In the genomic region with DNA sequence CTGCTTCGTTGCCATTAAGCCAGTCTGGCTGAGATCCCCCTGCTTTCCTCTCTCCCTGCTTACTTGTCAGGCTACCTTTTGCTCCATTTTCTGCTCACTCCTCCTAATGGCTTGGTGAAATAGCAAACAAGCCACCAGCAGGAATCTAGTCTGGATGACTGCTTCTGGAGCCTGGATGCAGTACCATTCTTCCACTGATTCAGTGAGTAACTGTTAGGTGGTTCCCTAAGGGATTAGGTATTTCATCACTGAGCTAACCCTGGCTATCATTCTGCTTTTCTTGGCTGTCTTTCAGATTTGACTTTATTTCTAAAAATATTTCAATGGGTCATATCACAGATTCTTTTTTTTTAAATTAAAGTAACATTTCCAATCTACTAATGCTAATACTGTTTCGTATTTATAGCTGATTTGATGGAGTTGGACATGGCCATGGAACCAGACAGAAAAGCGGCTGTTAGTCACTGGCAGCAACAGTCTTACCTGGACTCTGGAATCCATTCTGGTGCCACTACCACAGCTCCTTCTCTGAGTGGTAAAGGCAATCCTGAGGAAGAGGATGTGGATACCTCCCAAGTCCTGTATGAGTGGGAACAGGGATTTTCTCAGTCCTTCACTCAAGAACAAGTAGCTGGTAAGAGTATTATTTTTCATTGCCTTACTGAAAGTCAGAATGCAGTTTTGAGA, we compare ENCODE assay signal across 11 cellular contexts. TPM values are rescaled to one million over a fixed set of nuclear protein-coding genes. Genes with fewer than 3 reads are reported as not detected.
DNase-seq lines count a peak whose midpoint lies in the region; ATAC-seq and TF ChIP-seq lines count a peak whose summit lies in the region.
"Had no signal": no experiment of that assay in that cellular context is flagged by ENCODE, and none has a peak within 500 bp of the region (broad histone marks: within the 10 kb centered on the region; RNA-seq: fewer than 3 reads in every experiment).

No MANE protein-coding gene starts in this region.

- no peak for TF ChIP-seq POLR2A in adrenal gland (IDR thresholded peaks at IDR 0.05)

- intact Hi-C loops in adrenal gland (cut with DNase I) (no loop called here), sciatic nerve (cut with DNase I) (no loop called here)

- DNase-seq in GOT3 (lab: John Stamatoyannopoulos, UW): peak; percentile 15
- peak in 4 of 7 donors; percentile 35 to 43 (median 38) for DNase-seq in adrenal gland
- DNase-seq in foreskin fibroblast: peak; percentile 81 to 90
- no peak for DNase-seq in sciatic nerve (ENCODE audit: low spot score)
- no peak for DNase-seq in activated CD4-positive, CD25-positive, alpha-beta regulatory T cell (lab: John Stamatoyannopoulos, UW)
- no peak for DNase-seq in iPS-NIHi11 (ENCODE audit: low spot score)
- DNase-seq in stimulated activated CD4-positive, alpha-beta T cell treated with anti-CD3 and anti-CD28 coated beads, Interleukin-4, amount 100 ng/mL, for 1 hour: no peak
- DNase-seq: dorsolateral prefrontal cortex, substantia nigra, SW 1271 had no signal

- H3K27ac ChIP-seq in adrenal gland: peak overlapping the region in 2 of 5 donors; percentile 50 to 58

- peaks cover 9 to 50% of the 10 kb centered on the region in 2 donors for H3K4me1 ChIP-seq in adrenal gland (replicated peaks in 1 of 2)

- ATAC-seq in sciatic nerve: peak; percentile 98
- ATAC-seq in HG03039 (IDR thresholded peaks at IDR 0.05; ENCODE audit: unreplicated experiment): no peak

- H3K9me3 ChIP-seq in adrenal gland (replicated peaks in 1 of 3): no peaks in the 10 kb centered on the region

- H3K27me3 ChIP-seq in adrenal gland: no peaks in the 10 kb centered on the region
- H3K27me3 ChIP-seq: dorsolateral prefrontal cortex had no signal

- H3K4me3 ChIP-seq in adrenal gland (no peak overlapping the region), foreskin fibroblast (ENCODE audit: low read depth in 1 of 2, low read length in 2 of 2) (no peak overlapping the region)
- H3K4me3 ChIP-seq: dorsolateral prefrontal cortex had no signal

- peaks cover 0 to 39% of the 10 kb centered on the region in 2 donors for H3K36me3 ChIP-seq in adrenal gland (replicated peaks in 1 of 2)

- TF ChIP-seq CTCF in adrenal gland (IDR thresholded peaks at IDR 0.05): peak in 2 of 6 experiments; percentile 21 to 43
- no peak for TF ChIP-seq CTCF in foreskin fibroblast (IDR thresholded peaks at IDR 0.05; ENCODE audit: low read depth, low read length)

- WGBS in adrenal gland, 4 donors: 66 to 85% (median 75%) methylated on average over 3 of the region's 3 CpGs

RNA-seq across cellular contexts. Expression of a gene that starts 25.0 kb away (rescaled TPM):
- total RNA-seq in adrenal gland (100 to 1,000 TPM; 313 to 868 (median 430) TPM), sciatic nerve (457 TPM)
- 100 to 1,000 TPM in 2 of 3 donors, 10 to 100 TPM in 1; 52.3 to 384 (median 101) TPM for polyA plus RNA-seq in adrenal gland

Comparison
In these comparisons a context has a peak if more than half of its experiments do, and no peak if none do; other contexts are left out.
1. DNase-seq: peak in GOT3 (single experiment), adrenal gland (4 of 7) and foreskin fibroblast (2 of 2); none in sciatic nerve (single experiment), activated CD4-positive, CD25-positive, alpha-beta regulatory T cell (0 of 4), iPS-NIHi11 (single experiment) and stimulated activated CD4-positive, alpha-beta T cell treated with anti-CD3 and anti-CD28 coated beads, Interleukin-4, amount 100 ng/mL, for 1 hour (single experiment).